8 cellular contexts compared by ENCODE assay signal in genomic region chr15:45402162-45402954, GRCh38. TPM values are rescaled to one million over a fixed set of nuclear protein-coding genes. Genes with fewer than 3 reads are reported as not detected.
A peak's percentile ranks its signal among the peaks of the same experiment; 100 is the strongest.
DNase-seq lines count a peak whose midpoint lies in the region; ATAC-seq, FAIRE-seq and TF ChIP-seq lines count a peak whose summit lies in the region.

No MANE protein-coding gene starts in this region.

- peak; percentile 6 for FAIRE-seq in kidney (lab: Jason Lieb, UNC)

- TF ChIP-seq CTCF in kidney (IDR thresholded peaks at IDR 0.05; ENCODE audit: borderline replicate concordance, extremely low read depth, insufficient read depth): no peak

- H3K9ac ChIP-seq in kidney (ENCODE audit: low read length in 2 of 2): peak overlapping the region; percentile 87 to 96

- DNase-seq in Ammon's horn (ENCODE audit: low spot score): peak; percentile 99
- DNase-seq in NCI-H460 (ENCODE audit: extremely low read depth, low read depth): peak; percentile 96
- DNase-seq in activated CD4-positive, alpha-beta T cell treated with anti-CD3 and anti-CD28 coated beads for 1 hour: peak; percentile 92
- peak; percentile 96 for DNase-seq in cerebellum (ENCODE audit: low spot score)
- peak; percentile 99 for DNase-seq in kidney
- peak; percentile 90 to 94 for DNase-seq in stimulated activated CD4-positive, alpha-beta T cell treated with anti-CD3 and anti-CD28 coated beads, Interleukin-15, amount 100 ng/mL, for 1 hour (ENCODE audit: low read depth in 1 of 2, low spot score in 1 of 2)

- peak overlapping the region; percentile 93 to 99 for H3K4me3 ChIP-seq in kidney (ENCODE audit: low read length in 2 of 2)

- peak overlapping the region; percentile 90 to 94 for H3K27ac ChIP-seq in kidney (ENCODE audit: low read depth in 2 of 2, low read length in 2 of 2)

- peak; percentile 84 for ATAC-seq in HG03432 (IDR thresholded peaks at IDR 0.05; ENCODE audit: unreplicated experiment)

- TF ChIP-seq POLR2A in GM19193 (IDR thresholded peaks at IDR 0.05; ENCODE audit: extremely low read depth, insufficient read depth, insufficient read length): peak; percentile 96

- no peaks in the 10 kb centered on the region for H3K9me3 ChIP-seq in kidney (ENCODE audit: control insufficient read depth in 1 of 2, low read length in 2 of 2)

- intact Hi-C loops in kidney (cut with DNase I): no loop called here

- peaks cover 5 to 10% of the 10 kb centered on the region in 2 donors for H3K4me1 ChIP-seq in kidney (ENCODE audit: control insufficient read depth in 1 of 2, insufficient read depth in 1 of 2, low read depth in 1 of 2, low read length in 2 of 2)

- H3K36me3 ChIP-seq in kidney (ENCODE audit: control insufficient read depth in 1 of 2, insufficient read depth in 2 of 2, low read length in 2 of 2): peaks cover 8 to 17% of the 10 kb centered on the region in 2 donors

RNA-seq across cellular contexts. Expression of gene GATM, which starts 24.0 kb away (rescaled TPM):
- total RNA-seq in NCI-H460 (2014; rRNA removed; shearing (Covaris generic)): 0.25 and 0.78 TPM in 2 replicates
- not detected in 2 replicates for polyA plus RNA-seq in NCI-H460 (2014; cell fraction: nucleus; rRNA removed)
- total RNA-seq in cerebellum (93.4 TPM), kidney (79.5 TPM)
- 421 TPM for polyA plus RNA-seq in kidney (ENCODE audit: insufficient read depth, low read depth, low replicate concordance)

Comparison
In these comparisons a context has a peak if more than half of its experiments do, and no peak if none do; other contexts are left out.
1. Peak in every context shown above with its lines: DNase-seq, ATAC-seq, H3K4me3 ChIP-seq and H3K27ac ChIP-seq.
2. RNA of gene GATM, which starts 24.0 kb away (total RNA-seq): 93.4 TPM in cerebellum (single experiment) and 79.5 TPM in kidney (single experiment); 0.25 to 0.78 TPM in NCI-H460; every median in the first group is over 10 times any median in the second.